Comparison of ENCODE assay signal across 16 cellular contexts in genomic region chr10:132481690-132482089, GRCh38. TPM values are rescaled to one million over a fixed set of nuclear protein-coding genes. Genes with fewer than 3 reads are reported as not detected.
DNase-seq lines count a peak whose midpoint lies in the region; ATAC-seq and TF ChIP-seq lines count a peak whose summit lies in the region.
"Had no signal": no experiment of that assay in that cellular context is flagged by ENCODE, and none has a peak within 500 bp of the region (broad histone marks: within the 10 kb centered on the region; RNA-seq: fewer than 3 reads in every experiment).

No MANE protein-coding gene starts in this region.

- TF ChIP-seq CTCF in HFFc6 (IDR thresholded peaks at IDR 0.05) = no peak
- TF ChIP-seq CTCF in MCF 10A (IDR thresholded peaks at IDR 0.05; ENCODE audit: unreplicated experiment) = no peak
- TF ChIP-seq CTCF in lower lobe of right lung (IDR thresholded peaks at IDR 0.05) = no peak
- TF ChIP-seq CTCF in spleen (IDR thresholded peaks at IDR 0.05 in 8 of 11, conservative IDR thresholded peaks at IDR 0.05 in 3 of 11) = no peak

- H3K4me3 ChIP-seq in lower lobe of right lung (no peak overlapping the region), spleen (no peak overlapping the region)

- no peaks in the 10 kb centered on the region for H3K36me3 ChIP-seq in lower lobe of right lung
- no peaks in the 10 kb centered on the region for H3K36me3 ChIP-seq in spleen

- CTCF ChIA-PET in MCF 10A (lab: Yijun Ruan, JAX) = no interaction called here

- H3K4me1 ChIP-seq in lower lobe of right lung (no peaks in the 10 kb centered on the region), spleen (peaks cover 0 to 9% (median 0%) of the 10 kb centered on the region in 6 donors)

- intact Hi-C loops in MCF 10A (cut with micrococcal nuclease) = no loop called here
- intact Hi-C loops in lower lobe of right lung (cut with DNase I) = no loop called here
- intact Hi-C loops in spleen (cut with DNase I; ENCODE audit: low total_unique reads) = no loop called here

- H3K36me3 Mint-ChIP-seq in HFFc6 (ENCODE audit: low read depth) = no peaks in the 10 kb centered on the region
- peaks cover 6% of the 10 kb centered on the region for H3K36me3 Mint-ChIP-seq in MCF 10A (ENCODE audit: insufficient read depth, unreplicated experiment)
- no peaks in the 10 kb centered on the region for H3K36me3 Mint-ChIP-seq in activated naive CD4-positive, alpha-beta T cell treated with anti-CD3 and anti-CD28 coated beads, Interleukin-2, amount 50 U/mL, for 72 hours
- H3K36me3 Mint-ChIP-seq: CD8-positive, alpha-beta memory T cell; naive B cell had no signal

- DNase-seq in HFFc6 (no peak), MCF 10A (ENCODE audit: unreplicated experiment) (no peak), lower lobe of right lung (peak; percentile 27), spleen (peak; percentile 52), KG1 (lab: John Stamatoyannopoulos, UW) (no peak)
- DNase-seq in stimulated activated CD4-positive, alpha-beta T cell treated with anti-CD3 and anti-CD28 coated beads, Interleukin-12 subunit alpha, Interleukin-12 subunit beta, amount 100 ng/mL, for 4 hours = no peak
- no peak for DNase-seq in activated naive CD4-positive, alpha-beta T cell treated with anti-CD3 and anti-CD28 coated beads, Interleukin-2, amount 50 U/mL, for 72 hours (ENCODE audit: low spot score in 2 of 2)
- DNase-seq: activated CD4-positive, alpha-beta T cell treated with anti-CD3 and anti-CD28 coated beads, Interleukin-2, amount 50 U/mL, for 1 hour; activated T-cell treated with anti-CD3 and anti-CD28 coated beads, Interleukin-2, amount 50 U/mL, for 1 hour; CD8-positive, alpha-beta memory T cell; naive B cell; NCI-H1694; NCI-H510A; stimulated activated CD4-positive, alpha-beta T cell treated with anti-CD3 and anti-CD28 coated beads, Interleukin-4, amount 100 ng/mL, for 24 hours had no signal

- H3K27ac Mint-ChIP-seq in HFFc6 (peak overlapping the region; percentile 81; the same call in 1 of the 2 replicates), MCF 10A (ENCODE audit: low read depth, unreplicated experiment) (peak overlapping the region; percentile 99)
- H3K27ac Mint-ChIP-seq in activated naive CD4-positive, alpha-beta T cell treated with anti-CD3 and anti-CD28 coated beads, Interleukin-2, amount 50 U/mL, for 72 hours = no peak overlapping the region
- H3K27ac Mint-ChIP-seq: CD8-positive, alpha-beta memory T cell had no signal

- ATAC-seq in lower lobe of right lung (no peak), HG02981 (IDR thresholded peaks at IDR 0.05; ENCODE audit: unreplicated experiment) (no peak)
- ATAC-seq in activated naive CD4-positive, alpha-beta T cell treated with anti-CD3 and anti-CD28 coated beads, Interleukin-2, amount 50 U/mL, for 72 hours = no peak
- ATAC-seq: SK-N-SH treated with all-trans-retinoic acid at 6 μM for 48 hours had no signal

- no peak for TF ChIP-seq POLR2A in spleen (IDR thresholded peaks at IDR 0.05)

- no peaks in the 10 kb centered on the region for H3K9me3 Mint-ChIP-seq in HFFc6
- H3K9me3 Mint-ChIP-seq in MCF 10A (ENCODE audit: unreplicated experiment) = no peaks in the 10 kb centered on the region
- no peaks in the 10 kb centered on the region for H3K9me3 Mint-ChIP-seq in activated naive CD4-positive, alpha-beta T cell treated with anti-CD3 and anti-CD28 coated beads, Interleukin-2, amount 50 U/mL, for 72 hours
- H3K9me3 Mint-ChIP-seq: CD8-positive, alpha-beta memory T cell; naive B cell had no signal

- H3K27ac ChIP-seq in lower lobe of right lung (peak overlapping the region; percentile 73), spleen (peak overlapping the region in 5 of 8 donors; percentile 35 to 67 (median 53))

- POLR2A ChIA-PET in MCF 10A (lab: Yijun Ruan, JAX) = interaction anchor here (0.7 to 1.0 kb wide), 3 partner anchors 11 to 55 kb away, joined by 3 to 5 read pairs (median 3); no protein-coding TSS in a partner anchor

- peaks cover 5% of the 10 kb centered on the region for H3K27me3 Mint-ChIP-seq in HFFc6 (ENCODE audit: insufficient read depth)
- H3K27me3 Mint-ChIP-seq in MCF 10A (ENCODE audit: insufficient read depth, unreplicated experiment) = no peaks in the 10 kb centered on the region

- H3K9me3 ChIP-seq in lower lobe of right lung (no peaks in the 10 kb centered on the region), spleen (no peaks in the 10 kb centered on the region)

- WGBS in spleen, 5 donors = 84 to 94% (median 92%) methylated on average over 10 of the region's 10 CpGs

- peaks cover 31% of the 10 kb centered on the region for H3K4me1 Mint-ChIP-seq in HFFc6 (ENCODE audit: low read depth)
- H3K4me1 Mint-ChIP-seq in MCF 10A (ENCODE audit: insufficient read depth, unreplicated experiment) = peaks cover 27% of the 10 kb centered on the region
- H3K4me1 Mint-ChIP-seq: CD8-positive, alpha-beta memory T cell; naive B cell had no signal

- peaks cover 3% of the 10 kb centered on the region for H3K27me3 ChIP-seq in lower lobe of right lung (ENCODE audit: low read depth)
- H3K27me3 ChIP-seq in spleen (replicated peaks in 1 of 7) = peaks cover 0 to 39% (median 0%) of the 10 kb centered on the region in 7 donors

- no TSS peak for BruUV-seq in MCF 10A (replicated peaks; lab: Mats Ljungman, UMichigan)

- H3K4me3 Mint-ChIP-seq in HFFc6 (peak overlapping the region; percentile 77), MCF 10A (ENCODE audit: unreplicated experiment) (peak overlapping the region; percentile 59)
- H3K4me3 Mint-ChIP-seq: CD8-positive, alpha-beta memory T cell; naive B cell had no signal

RNA-seq across cellular contexts. Expression of gene INPP5A, which starts 55.9 kb away (rescaled TPM):
- total RNA-seq in HFFc6 (2021; fragmentation: NEBNext Ultra II Directional; extraction: Animal tissue kit (Norgen Biotek cat#: 25700)) = 10 to 100 TPM; 58.9 to 64.6 (median 63.8) TPM
- total RNA-seq in MCF 10A (2022) (14.2 and 14.7 TPM in 2 replicates), lower lobe of right lung (34.1 TPM), spleen (10 to 100 TPM; 24.7 to 41.3 (median 33.7) TPM)
- polyA plus RNA-seq in spleen = 10 to 100 TPM; 11.1 to 16.5 (median 11.7) TPM
- 10 to 100 TPM; 10.5 to 14.0 TPM for total RNA-seq in activated naive CD4-positive, alpha-beta T cell treated with anti-CD3 and anti-CD28 coated beads, Interleukin-2, amount 50 U/mL, for 72 hours

Comparison
In these comparisons a context has a peak if more than half of its experiments do, and no peak if none do; other contexts are left out.
1. DNase-seq: peak in lower lobe of right lung (single experiment) and spleen (single experiment); none in HFFc6 (single experiment), MCF 10A (single experiment), stimulated activated CD4-positive, alpha-beta T cell treated with anti-CD3 and anti-CD28 coated beads, Interleukin-12 subunit alpha, Interleukin-12 subunit beta, amount 100 ng/mL, for 4 hours (single experiment), activated naive CD4-positive, alpha-beta T cell treated with anti-CD3 and anti-CD28 coated beads, Interleukin-2, amount 50 U/mL, for 72 hours (0 of 2) and KG1 (single experiment).
2. H3K27ac Mint-ChIP-seq: peak in HFFc6 (single experiment) and MCF 10A (single experiment); none in activated naive CD4-positive, alpha-beta T cell treated with anti-CD3 and anti-CD28 coated beads, Interleukin-2, amount 50 U/mL, for 72 hours (0 of 2).